Comparison of ENCODE assay signal across 1 cellular context in the genomic region with DNA sequence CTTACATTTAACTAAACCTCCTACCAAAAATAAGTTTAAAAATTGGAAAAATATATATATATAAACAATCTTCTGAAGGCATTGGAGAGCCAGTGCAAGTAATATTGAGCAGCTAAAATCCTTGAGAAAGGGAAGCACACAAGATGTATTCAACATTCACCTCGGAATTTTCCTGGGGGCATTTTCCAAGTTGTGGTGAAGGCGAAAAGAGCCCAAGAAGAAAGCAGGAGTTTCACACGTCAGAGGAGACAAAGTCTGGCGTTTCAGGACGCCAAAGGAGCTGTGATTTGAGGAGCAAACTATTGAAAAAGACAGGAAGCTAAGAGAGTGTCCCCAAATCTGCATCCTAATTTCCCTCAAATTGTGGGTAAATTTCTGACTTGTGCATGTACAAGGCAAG.
TF ChIP-seq lines count a peak whose summit lies in the region.

No MANE protein-coding gene starts in this region.

TF ChIP-seq in SK-N-SH, 30 proteins besides CTCF, POLR2A, EP300 and RAD21:
- TF ChIP-seq, protein P1, sequence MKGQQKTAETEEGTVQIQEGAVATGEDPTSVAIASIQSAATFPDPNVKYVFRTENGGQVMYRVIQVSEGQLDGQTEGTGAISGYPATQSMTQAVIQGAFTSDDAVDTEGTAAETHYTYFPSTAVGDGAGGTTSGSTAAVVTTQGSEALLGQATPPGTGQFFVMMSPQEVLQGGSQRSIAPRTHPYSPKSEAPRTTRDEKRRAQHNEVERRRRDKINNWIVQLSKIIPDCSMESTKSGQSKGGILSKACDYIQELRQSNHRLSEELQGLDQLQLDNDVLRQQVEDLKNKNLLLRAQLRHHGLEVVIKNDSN (IDR thresholded peaks at IDR 0.05; ENCODE audit: borderline replicate concordance, low read depth), result no peak
- TF ChIP-seq POLR2AphosphoS5 (IDR thresholded peaks at IDR 0.05; ENCODE audit: low read depth, low read length) (no peak), GABPA (IDR thresholded peaks at IDR 0.05; ENCODE audit: low read depth) (no peak), TEAD4 (IDR thresholded peaks at IDR 0.05; ENCODE audit: borderline replicate concordance, insufficient read depth) (no peak)
TF ChIP-seq in SK-N-SH: peak in this region for 0.
